In the genomic region with DNA sequence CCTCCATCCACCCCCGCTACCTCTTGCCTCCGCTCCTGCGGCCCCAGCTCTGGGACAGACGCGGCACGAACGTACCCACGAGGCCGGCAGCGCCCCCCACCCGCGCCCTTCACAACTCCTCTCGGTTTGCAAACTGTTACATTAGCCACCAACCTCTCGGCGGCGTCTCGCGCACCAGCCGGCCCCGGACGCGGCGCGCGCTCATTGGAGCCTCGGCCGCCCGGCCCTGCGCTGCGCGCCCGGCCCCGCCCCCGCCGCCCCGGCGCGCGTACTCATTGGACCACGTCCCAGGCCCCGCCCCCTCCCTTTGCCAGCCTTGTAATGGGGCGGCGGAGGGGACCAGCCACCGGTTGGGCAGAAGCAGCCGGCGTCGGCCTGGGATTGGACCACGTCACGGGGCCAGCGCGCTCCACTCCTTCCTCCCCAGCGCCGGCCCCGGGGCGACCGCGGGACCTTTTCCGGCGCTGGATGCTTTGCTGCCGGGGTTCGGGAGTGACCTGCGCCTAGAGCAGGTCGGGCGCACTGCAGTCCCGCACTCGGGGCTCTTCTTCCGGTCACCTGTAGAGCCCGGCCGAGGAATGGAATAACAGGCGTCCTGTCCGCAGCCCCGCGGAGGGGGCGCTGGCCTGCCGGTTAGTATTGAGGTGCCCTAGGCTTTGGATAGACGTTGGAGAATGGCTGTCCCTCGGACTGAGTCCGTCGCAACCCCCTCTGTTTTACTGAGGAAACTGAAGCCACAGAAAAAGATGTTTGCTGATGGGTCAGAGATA, we compare ENCODE assay signal across 8 cellular contexts.
DNase-seq lines count a peak whose midpoint lies in the region; ATAC-seq and TF ChIP-seq lines count a peak whose summit lies in the region.

A gene with protein sequence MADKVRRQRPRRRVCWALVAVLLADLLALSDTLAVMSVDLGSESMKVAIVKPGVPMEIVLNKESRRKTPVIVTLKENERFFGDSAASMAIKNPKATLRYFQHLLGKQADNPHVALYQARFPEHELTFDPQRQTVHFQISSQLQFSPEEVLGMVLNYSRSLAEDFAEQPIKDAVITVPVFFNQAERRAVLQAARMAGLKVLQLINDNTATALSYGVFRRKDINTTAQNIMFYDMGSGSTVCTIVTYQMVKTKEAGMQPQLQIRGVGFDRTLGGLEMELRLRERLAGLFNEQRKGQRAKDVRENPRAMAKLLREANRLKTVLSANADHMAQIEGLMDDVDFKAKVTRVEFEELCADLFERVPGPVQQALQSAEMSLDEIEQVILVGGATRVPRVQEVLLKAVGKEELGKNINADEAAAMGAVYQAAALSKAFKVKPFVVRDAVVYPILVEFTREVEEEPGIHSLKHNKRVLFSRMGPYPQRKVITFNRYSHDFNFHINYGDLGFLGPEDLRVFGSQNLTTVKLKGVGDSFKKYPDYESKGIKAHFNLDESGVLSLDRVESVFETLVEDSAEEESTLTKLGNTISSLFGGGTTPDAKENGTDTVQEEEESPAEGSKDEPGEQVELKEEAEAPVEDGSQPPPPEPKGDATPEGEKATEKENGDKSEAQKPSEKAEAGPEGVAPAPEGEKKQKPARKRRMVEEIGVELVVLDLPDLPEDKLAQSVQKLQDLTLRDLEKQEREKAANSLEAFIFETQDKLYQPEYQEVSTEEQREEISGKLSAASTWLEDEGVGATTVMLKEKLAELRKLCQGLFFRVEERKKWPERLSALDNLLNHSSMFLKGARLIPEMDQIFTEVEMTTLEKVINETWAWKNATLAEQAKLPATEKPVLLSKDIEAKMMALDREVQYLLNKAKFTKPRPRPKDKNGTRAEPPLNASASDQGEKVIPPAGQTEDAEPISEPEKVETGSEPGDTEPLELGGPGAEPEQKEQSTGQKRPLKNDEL (minus strand): TSS at position 206 of the 770 bp plus-strand sequence. CDS start 1,045 bp downstream, outside the sequence.

- no peak for TF ChIP-seq CTCF in AG09309 (IDR thresholded peaks at IDR 0.05; ENCODE audit: control insufficient read depth, insufficient read depth, low read depth, low read length, missing control alignments)

- in situ Hi-C loops in GM18951 (cut with MboI; ENCODE audit: low sequenced_read_pairs, unreplicated experiment), result no loop called here

- TF ChIP-seq POLR2A in GM18951 (IDR thresholded peaks at IDR 0.05; ENCODE audit: extremely low read depth, insufficient read depth, insufficient read length), result peak; percentile 90

- peak; percentile 86 for ATAC-seq in HG03196 (IDR thresholded peaks at IDR 0.05; ENCODE audit: unreplicated experiment)

- H3K4me3 ChIP-seq in AG09309 (ENCODE audit: control insufficient read depth, low read depth, low read length), result peak within 1 kb of the TSS; percentile 99

- DNase-seq in AG09309 (ENCODE audit: low read depth) (peak; percentile 72), NCI-H345 (lab: John Stamatoyannopoulos, UW) (peak; percentile 98), iris pigment epithelial cell (ENCODE audit: low read depth) (peak; percentile 97)
- DNase-seq in activated CD4-positive, CD25-positive, alpha-beta regulatory T cell (lab: John Stamatoyannopoulos, UW), result peak; percentile 95 to 99 (median 98)
- peak; percentile 98 for DNase-seq in central memory CD4-positive, alpha-beta T cell
- peak; percentile 99 for DNase-seq in stimulated activated CD4-positive, alpha-beta T cell treated with anti-CD3 and anti-CD28 coated beads, Interleukin-12 subunit alpha, Interleukin-12 subunit beta, amount 100 ng/mL, for 4 hours

Comparison
In these comparisons a context has a peak if more than half of its experiments do, and no peak if none do; other contexts are left out.
1. Peak in every context shown above with its lines: DNase-seq, ATAC-seq and H3K4me3 ChIP-seq.